ENCODE assay signal across 14 cellular contexts in genomic region chrX:153477039-153477438, GRCh38. TPM values are rescaled to one million over a fixed set of nuclear protein-coding genes. Genes with fewer than 3 reads are reported as not detected.
DNase-seq lines count a peak whose midpoint lies in the region; ATAC-seq and TF ChIP-seq lines count a peak whose summit lies in the region.
"Had no signal": no experiment of that assay in that cellular context is flagged by ENCODE, and none has a peak within 500 bp of the region (broad histone marks: within the 10 kb centered on the region; RNA-seq: fewer than 3 reads in every experiment).

No MANE protein-coding gene starts in this region.

- intact Hi-C loops in Right ventricle myocardium inferior (cut with DNase I): no loop called here
- intact Hi-C loops in cardiac septum (cut with DNase I): loop anchor here (2.0 kb wide), 1 partner anchor 18 kb away; the partner anchor contains the start of gene BGN
- intact Hi-C loops in vagina (cut with DNase I): no loop called here

- H3K9me3 ChIP-seq in iPS-18c (ENCODE audit: control insufficient read depth, insufficient read depth, low read length): peaks cover 11% of the 10 kb centered on the region
- H3K9me3 ChIP-seq in vagina: no peaks in the 10 kb centered on the region

- no peak for DNase-seq in Right ventricle myocardium inferior (ENCODE audit: missing footprints)
- no peak for DNase-seq in cardiac septum (ENCODE audit: low spot score)
- peak; percentile 50 for DNase-seq in astrocyte of the hippocampus (ENCODE audit: low read depth, low spot score)
- no peak for DNase-seq in vagina (ENCODE audit: extremely low spot score in 2 of 2)
- DNase-seq in activated CD4-positive, alpha-beta T cell treated with anti-CD3 and anti-CD28 coated beads for 48 hours: no peak
- no peak for DNase-seq in T-helper 1 cell
- no peak for DNase-seq in stimulated activated CD4-positive, alpha-beta T cell treated with anti-CD3 and anti-CD28 coated beads, Interleukin-4, amount 100 ng/mL, for 24 hours
- DNase-seq: activated naive CD4-positive, alpha-beta T cell treated with anti-CD3 and anti-CD28 coated beads for 36 hours; islet precursor cell; NCI-H1436 treated with DMSO at 0.1 percent for 48 hours; stimulated activated CD4-positive, alpha-beta T cell treated with anti-CD3 and anti-CD28 coated beads, Interleukin-4, amount 100 ng/mL, for 4 hours had no signal

- peak overlapping the region; percentile 72 for H3K27ac ChIP-seq in vagina

- peak; percentile 56 for ATAC-seq in Right ventricle myocardium inferior

- peak overlapping the region; percentile 9; the same call in 1 of the 2 replicates for H3K4me3 ChIP-seq in iPS-18c (ENCODE audit: insufficient read depth, low read depth, low read length)
- no peak overlapping the region for H3K4me3 ChIP-seq in vagina

- TF ChIP-seq POLR2A in vagina (IDR thresholded peaks at IDR 0.05): no peak

- TF ChIP-seq CTCF in vagina (IDR thresholded peaks at IDR 0.05): no peak

- H3K27me3 ChIP-seq in vagina: no peaks in the 10 kb centered on the region

- H3K4me1 ChIP-seq in vagina: peaks cover 33% of the 10 kb centered on the region

- H3K36me3 ChIP-seq in vagina: no peaks in the 10 kb centered on the region

RNA-seq across cellular contexts. Expression of gene HAUS7, which starts 6.7 kb away (rescaled TPM):
- total RNA-seq in Right ventricle myocardium inferior: 18.5 TPM
- 13.4 TPM for total RNA-seq in cardiac septum
- 17.7 TPM for total RNA-seq in vagina

RNA-seq across cellular contexts. Expression of gene BGN, which starts 17.7 kb away (rescaled TPM):
- total RNA-seq in Right ventricle myocardium inferior: 42.2 TPM
- 175 TPM for total RNA-seq in cardiac septum
- 106 TPM for total RNA-seq in vagina
- total RNA-seq: activated naive CD4-positive, alpha-beta T cell treated with anti-CD3 and anti-CD28 coated beads for 36 hours had no signal

RNA-seq across cellular contexts. Expression of gene TREX2, which starts 31.2 kb away (rescaled TPM):
- total RNA-seq in Right ventricle myocardium inferior (not detected), cardiac septum (0.19 TPM), vagina (9.6 TPM)

RNA-seq across cellular contexts. Expression of gene ATP2B3, which starts 40.4 kb away (rescaled TPM):
- total RNA-seq in Right ventricle myocardium inferior (not detected), cardiac septum (0.16 TPM), vagina (0.25 TPM)
- total RNA-seq: activated naive CD4-positive, alpha-beta T cell treated with anti-CD3 and anti-CD28 coated beads for 36 hours; omental fat pad; subcutaneous adipose tissue had no signal
